Comparison of ENCODE assay signal across 8 cellular contexts in genomic region chr6:40845588-40845987, GRCh38.
DNase-seq lines count a peak whose midpoint lies in the region; TF ChIP-seq lines count a peak whose summit lies in the region.

No MANE protein-coding gene starts in this region.

- H3K4me3 ChIP-seq in HL-60 (replicated peaks; ENCODE audit: insufficient read depth, low read length), result no peak overlapping the region
- no peak overlapping the region for H3K4me3 ChIP-seq in trophoblast cell (ENCODE audit: low read depth, low read length)

- no peak overlapping the region for H2BK120ac ChIP-seq in trophoblast cell (ENCODE audit: insufficient read depth, low read length, poor library complexity)

- WGBS in trophoblast cell (ENCODE audit: extremely low coverage, insufficient coverage, insufficient read length), result no CpG with 5 or more reads among the region's 3 CpGs

- H4K91ac ChIP-seq in trophoblast cell (ENCODE audit: low read depth, low read length), result no peak overlapping the region

- H3K4me1 ChIP-seq in trophoblast cell (ENCODE audit: control insufficient read depth in 1 of 2, insufficient read depth in 2 of 2, low read length in 2 of 2), result no peaks in the 10 kb centered on the region

- H2BK5ac ChIP-seq in trophoblast cell (ENCODE audit: low read depth, low read length, poor library complexity), result no peak overlapping the region

- no peak overlapping the region for H2BK12ac ChIP-seq in trophoblast cell (ENCODE audit: low read length)

- no peak overlapping the region for H3K14ac ChIP-seq in trophoblast cell (ENCODE audit: low read length)

- H3K4ac ChIP-seq in trophoblast cell (ENCODE audit: low read depth, low read length), result no peak overlapping the region

- H4K8ac ChIP-seq in trophoblast cell (ENCODE audit: low read depth, low read length), result no peak overlapping the region

- H3K36me3 ChIP-seq in trophoblast cell (ENCODE audit: control insufficient read depth in 1 of 2, insufficient read depth in 2 of 2, low read length in 2 of 2), result no peaks in the 10 kb centered on the region

- no peaks in the 10 kb centered on the region for H3K79me1 ChIP-seq in trophoblast cell (ENCODE audit: low read length)

- no peak overlapping the region for H3K4me2 ChIP-seq in trophoblast cell (ENCODE audit: low read length)

- no peak overlapping the region for H3K9ac ChIP-seq in trophoblast cell (ENCODE audit: low read length)

- TF ChIP-seq CTCF in HL-60 (IDR thresholded peaks at IDR 0.05; ENCODE audit: insufficient read depth, low read length), result peak; percentile 56

- no peak overlapping the region for H3K23ac ChIP-seq in trophoblast cell (ENCODE audit: low read length)

- H3K18ac ChIP-seq in trophoblast cell (ENCODE audit: low read length), result no peak overlapping the region

- no peaks in the 10 kb centered on the region for H3K79me2 ChIP-seq in trophoblast cell (ENCODE audit: control insufficient read depth, insufficient read depth, low read length, poor library complexity)

- no peak overlapping the region for H4K12ac ChIP-seq in trophoblast cell (ENCODE audit: low read depth, low read length)

- H2AK5ac ChIP-seq in trophoblast cell (ENCODE audit: low read length), result no peak overlapping the region

- H3K27me3 ChIP-seq in HL-60 (ENCODE audit: insufficient read depth, poor library complexity, severe bottlenecking) (peaks cover 12% of the 10 kb centered on the region), trophoblast cell (ENCODE audit: insufficient read depth, low read length) (no peaks in the 10 kb centered on the region)

- no peaks in the 10 kb centered on the region for H3K9me3 ChIP-seq in trophoblast cell (ENCODE audit: insufficient read depth, low read depth, low read length)

- H3K27ac ChIP-seq in HL-60 (replicated peaks) (no peak overlapping the region), trophoblast cell (ENCODE audit: low read depth, low read length) (no peak overlapping the region)

- no peak overlapping the region for H2AFZ ChIP-seq in trophoblast cell (ENCODE audit: insufficient read depth, low read length, poor library complexity)

- peak; percentile 21 for DNase-seq in DMS153 treated with DMSO at 0.1 percent for 48 hours (lab: John Stamatoyannopoulos, UW; ENCODE audit: unreplicated experiment)
- peak in 1 of 2 experiments; percentile 21 for DNase-seq in HL-60 (ENCODE audit: low read depth in 1 of 2, low spot score in 1 of 2)
- peak; percentile 5 for DNase-seq in SKM-1 (lab: John Stamatoyannopoulos, UW; ENCODE audit: unreplicated experiment)
- DNase-seq in fibroblast of peridontal ligament (ENCODE audit: extremely low read depth), result peak; percentile 35
- DNase-seq in trophoblast cell, result peak; percentile 16 to 64
- no peak for DNase-seq in foreskin melanocyte
- DNase-seq in midbrain (lab: John Stamatoyannopoulos, UW), result no peak
- DNase-seq in mesenteric fat pad (ENCODE audit: low spot score), result no peak

Comparison
In these comparisons a context has a peak if more than half of its experiments do, and no peak if none do; other contexts are left out.
1. DNase-seq: peak in DMS153 treated with DMSO at 0.1 percent for 48 hours (single experiment), SKM-1 (single experiment), fibroblast of peridontal ligament (single experiment) and trophoblast cell (2 of 2); none in foreskin melanocyte (single experiment), midbrain (single experiment) and mesenteric fat pad (single experiment).